30 cellular contexts compared by ENCODE assay signal in genomic region chr13:38262211-38262610, GRCh38.
DNase-seq lines count a peak whose midpoint lies in the region; ATAC-seq and TF ChIP-seq lines count a peak whose summit lies in the region.
"Had no signal": no experiment of that assay in that cellular context is flagged by ENCODE, and none has a peak within 500 bp of the region (broad histone marks: within the 10 kb centered on the region; RNA-seq: fewer than 3 reads in every experiment).

No MANE protein-coding gene starts in this region.

- no peaks in the 10 kb centered on the region for H3K9me3 Mint-ChIP-seq in MCF 10A (ENCODE audit: unreplicated experiment)

- H3K9me3 ChIP-seq in breast epithelium: peaks cover 0 to 8% of the 10 kb centered on the region in 2 donors
- H3K9me3 ChIP-seq: Peyer's patch, thoracic aorta had no signal

- no peaks in the 10 kb centered on the region for H3K27me3 Mint-ChIP-seq in MCF 10A (ENCODE audit: insufficient read depth, unreplicated experiment)
- H3K27me3 Mint-ChIP-seq: activated CD4-positive, alpha-beta memory T cell treated with anti-CD3 and anti-CD28 coated beads, Interleukin-2, amount 10 ng/mL, durations not matched to agents 7 days and 5 days; activated naive CD4-positive, alpha-beta T cell treated with anti-CD3 and anti-CD28 coated beads, Interleukin-2, amount 10 ng/mL, durations not matched to agents 7 days and 5 days; activated T-helper 17 cell treated with anti-CD3 and anti-CD28 coated beads, Interleukin-2, amount 50 U/mL, for 72 hours; B cell; CD4-positive, alpha-beta memory T cell had no signal

- no peaks in the 10 kb centered on the region for H3K4me1 Mint-ChIP-seq in MCF 10A (ENCODE audit: insufficient read depth, unreplicated experiment)
- H3K4me1 Mint-ChIP-seq: activated CD4-positive, alpha-beta memory T cell treated with anti-CD3 and anti-CD28 coated beads, Interleukin-2, amount 10 ng/mL, durations not matched to agents 7 days and 5 days; activated naive CD4-positive, alpha-beta T cell treated with anti-CD3 and anti-CD28 coated beads, Interleukin-2, amount 10 ng/mL, durations not matched to agents 7 days and 5 days; activated T-helper 17 cell treated with anti-CD3 and anti-CD28 coated beads, Interleukin-2, amount 50 U/mL, for 72 hours; B cell; CD4-positive, alpha-beta memory T cell; natural killer cell had no signal

- no peaks in the 10 kb centered on the region for H3K4me1 ChIP-seq in breast epithelium
- H3K4me1 ChIP-seq: Peyer's patch had no signal

- H3K36me3 ChIP-seq in breast epithelium: no peaks in the 10 kb centered on the region
- H3K36me3 ChIP-seq: Peyer's patch, thoracic aorta had no signal

- H3K4me3 ChIP-seq in breast epithelium (no peak overlapping the region), astrocyte of the spinal cord (ENCODE audit: low read depth, low read length) (no peak overlapping the region)
- H3K4me3 ChIP-seq: hepatocyte, lung, Peyer's patch, thoracic aorta had no signal

- no peak overlapping the region for H3K4me3 Mint-ChIP-seq in MCF 10A (ENCODE audit: unreplicated experiment)
- H3K4me3 Mint-ChIP-seq: activated CD4-positive, alpha-beta memory T cell treated with anti-CD3 and anti-CD28 coated beads, Interleukin-2, amount 10 ng/mL, durations not matched to agents 7 days and 5 days; activated naive CD4-positive, alpha-beta T cell treated with anti-CD3 and anti-CD28 coated beads, Interleukin-2, amount 10 ng/mL, durations not matched to agents 7 days and 5 days; activated T-helper 17 cell treated with anti-CD3 and anti-CD28 coated beads, Interleukin-2, amount 50 U/mL, for 72 hours; B cell; CD4-positive, alpha-beta memory T cell; natural killer cell had no signal

- no TSS peak for BruUV-seq in MCF 10A (replicated peaks; lab: Mats Ljungman, UMichigan)

- in situ Hi-C loops in astrocyte of the spinal cord (cut with HindIII; ENCODE audit: low sequenced_read_pairs): no loop called here

- H3K27ac Mint-ChIP-seq in MCF 10A (ENCODE audit: low read depth, unreplicated experiment): no peak overlapping the region
- H3K27ac Mint-ChIP-seq: activated CD4-positive, alpha-beta memory T cell treated with anti-CD3 and anti-CD28 coated beads, Interleukin-2, amount 10 ng/mL, durations not matched to agents 7 days and 5 days; activated naive CD4-positive, alpha-beta T cell treated with anti-CD3 and anti-CD28 coated beads, Interleukin-2, amount 10 ng/mL, durations not matched to agents 7 days and 5 days; activated T-helper 17 cell treated with anti-CD3 and anti-CD28 coated beads, Interleukin-2, amount 50 U/mL, for 72 hours; B cell; CD4-positive, alpha-beta memory T cell; natural killer cell had no signal

- intact Hi-C loops in MCF 10A (cut with micrococcal nuclease) (no loop called here), breast epithelium (cut with DNase I; ENCODE audit: low total_unique reads) (no loop called here)

- no peak overlapping the region for H3K27ac ChIP-seq in breast epithelium
- H3K27ac ChIP-seq: 22Rv1, hepatocyte, Peyer's patch, thoracic aorta had no signal

- CTCF ChIA-PET in MCF 10A (lab: Yijun Ruan, JAX): interaction anchor here (0.7 kb wide), 1 partner anchor 481 kb away, joined by 3 read pairs; no protein-coding TSS in a partner anchor

- no peak for TF ChIP-seq CTCF in MCF 10A (IDR thresholded peaks at IDR 0.05; ENCODE audit: unreplicated experiment)
- no peak for TF ChIP-seq CTCF in breast epithelium (IDR thresholded peaks at IDR 0.05)
- no peak for TF ChIP-seq CTCF in astrocyte of the spinal cord (IDR thresholded peaks at IDR 0.05; ENCODE audit: low read depth, low read length)

- no peak for TF ChIP-seq POLR2A in breast epithelium (IDR thresholded peaks at IDR 0.05)

- peaks cover 1% of the 10 kb centered on the region for H3K36me3 Mint-ChIP-seq in MCF 10A (ENCODE audit: insufficient read depth, unreplicated experiment)
- H3K36me3 Mint-ChIP-seq: activated naive CD4-positive, alpha-beta T cell treated with anti-CD3 and anti-CD28 coated beads, Interleukin-2, amount 10 ng/mL, durations not matched to agents 7 days and 5 days had no signal

- peak; percentile 2 for DNase-seq in MCF 10A (ENCODE audit: unreplicated experiment)
- no peak for DNase-seq in breast epithelium (ENCODE audit: low spot score in 2 of 2)
- DNase-seq in astrocyte of the spinal cord (ENCODE audit: low read depth, low spot score): peak; percentile 36
- DNase-seq in fibroblast of the conjunctiva (ENCODE audit: low read depth): peak; percentile 13
- peak; percentile 64 for DNase-seq in stromal cell of bone marrow (ENCODE audit: low read depth)
- no peak for DNase-seq in putamen (ENCODE audit: low spot score)
- DNase-seq: activated CD4-positive, alpha-beta memory T cell treated with anti-CD3 and anti-CD28 coated beads, Interleukin-2, amount 10 ng/mL, durations not matched to agents 7 days and 5 days; activated CD8-positive, alpha-beta memory T cell treated with anti-CD3 and anti-CD28 coated beads, Interleukin-2, amount 50 U/mL, for 4 hours; activated naive CD4-positive, alpha-beta T cell treated with anti-CD3 and anti-CD28 coated beads, Interleukin-2, amount 10 ng/mL, durations not matched to agents 7 days and 5 days; CD4-positive, alpha-beta memory T cell; effector CD4-positive, alpha-beta T cell; Kasumi-1; left cardiac atrium; natural killer cell; NCI-H1436 treated with DMSO at 0.1 percent for 48 hours; NCI-H446; NCI-H748 treated with DMSO at 0.1 percent for 48 hours; occipital lobe; Peyer's patch; SHP77; stimulated activated naive CD4-positive, alpha-beta T cell had no signal

- ATAC-seq in HG03460 (IDR thresholded peaks at IDR 0.05; ENCODE audit: unreplicated experiment): no peak
- no peak for ATAC-seq in GM18520 (IDR thresholded peaks at IDR 0.05; ENCODE audit: unreplicated experiment)
- ATAC-seq: activated T-helper 17 cell treated with anti-CD3 and anti-CD28 coated beads, Interleukin-2, amount 50 U/mL, for 72 hours; HCT116; left cardiac atrium; natural killer cell had no signal

- POLR2A ChIA-PET in MCF 10A (lab: Yijun Ruan, JAX): no interaction called here

- H3K27me3 ChIP-seq in breast epithelium: no peaks in the 10 kb centered on the region
- H3K27me3 ChIP-seq: hepatocyte, Peyer's patch had no signal

Comparison
In these comparisons a context has a peak if more than half of its experiments do, and no peak if none do; other contexts are left out.
1. DNase-seq: peak in MCF 10A (single experiment), astrocyte of the spinal cord (single experiment), fibroblast of the conjunctiva (single experiment) and stromal cell of bone marrow (single experiment); none in breast epithelium (0 of 2) and putamen (single experiment).